ENCODE assay signal across 20 cellular contexts in the genomic region with DNA sequence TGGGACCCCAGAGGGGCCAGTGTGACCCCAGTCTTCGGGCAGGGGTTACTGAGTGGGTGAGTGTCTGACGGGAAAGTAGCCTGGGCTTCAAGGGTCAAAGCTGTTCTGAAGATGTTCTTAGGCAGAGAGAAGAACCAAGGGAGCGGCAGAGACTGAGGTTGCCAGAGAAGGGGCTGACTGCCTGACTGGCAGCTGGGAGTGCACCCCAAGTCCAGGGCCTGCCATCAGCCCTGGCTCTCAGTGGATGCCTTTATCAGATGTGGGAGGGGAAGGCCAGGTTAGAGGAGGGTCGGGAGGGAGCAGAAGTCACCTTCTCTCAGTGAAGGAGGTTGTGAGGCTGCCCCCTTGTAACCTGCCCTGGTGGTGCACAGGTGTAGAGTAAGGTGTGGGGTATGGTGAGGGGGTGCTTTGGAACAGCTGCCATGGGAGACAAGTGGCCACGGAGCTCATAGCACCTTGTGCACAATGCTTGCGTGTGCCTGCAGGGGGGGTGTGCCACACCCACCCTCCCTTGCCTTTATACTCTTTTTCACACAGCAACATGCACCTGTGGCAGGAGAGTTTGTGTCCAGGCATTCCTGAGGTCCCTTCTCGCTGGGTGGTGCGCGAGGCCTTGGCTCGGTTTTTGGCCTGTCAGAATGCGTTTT.
"Had no signal": no experiment of that assay in that cellular context is flagged by ENCODE, and none has a peak within 500 bp of the region (broad histone marks: within the 10 kb centered on the region; RNA-seq: fewer than 3 reads in every experiment).

No MANE protein-coding gene starts in this region.

- H3K27me3 ChIP-seq: left lung, neutrophil, pancreas, thyroid gland had no signal

- H3K27ac ChIP-seq: foreskin keratinocyte, left lung, neutrophil, pancreas, psoas muscle, thyroid gland, VCaP had no signal

- H3K4me1 ChIP-seq: foreskin keratinocyte, left lung, pancreas, psoas muscle, thyroid gland had no signal

- ATAC-seq: activated CD8-positive, alpha-beta T cell treated with anti-CD3 and anti-CD28 coated beads, Interleukin-2, amount 10 ng/mL, durations not matched to agents 7 days and 5 days; activated naive CD8-positive, alpha-beta T cell treated with anti-CD3 and anti-CD28 coated beads, Interleukin-2, amount 50 U/mL, for 24 hours; foreskin keratinocyte; left lung; natural killer cell; pancreas; psoas muscle; right cardiac atrium had no signal

- DNase-seq: activated CD4-positive, alpha-beta T cell treated with anti-CD3 and anti-CD28 coated beads, Interleukin-2, amount 10 ng/mL, durations not matched to agents 7 days and 5 days; activated CD4-positive, CD25-positive, alpha-beta regulatory T cell treated with anti-CD3 and anti-CD28 coated beads, Interleukin-2, amount 50 U/mL, for 72 hours; activated CD8-positive, alpha-beta T cell treated with anti-CD3 and anti-CD28 coated beads, Interleukin-2, amount 10 ng/mL, durations not matched to agents 7 days and 5 days; activated naive CD4-positive, alpha-beta T cell treated with anti-CD3 and anti-CD28 coated beads, Interleukin-2, amount 50 U/mL, for 16 hours; activated naive CD8-positive, alpha-beta T cell treated with anti-CD3 and anti-CD28 coated beads, Interleukin-2, amount 50 U/mL, for 24 hours; activated T-cell treated with anti-CD3 and anti-CD28 coated beads, Interleukin-2, amount 50 U/mL, for 48 hours; effector CD4-positive, alpha-beta T cell; foreskin keratinocyte; immature natural killer cell; left lung; natural killer cell; pancreas; psoas muscle; stimulated activated CD4-positive, alpha-beta T cell treated with anti-CD3 and anti-CD28 coated beads, Interleukin-4, amount 100 ng/mL, for 24 hours; stimulated activated naive CD4-positive, alpha-beta T cell treated with Interleukin-2 at 50 U/mL for 16 hours; thyroid gland had no signal

- H3K4me3 ChIP-seq: left lung, lung, pancreas, psoas muscle, thyroid gland had no signal

- H3K36me3 ChIP-seq: left lung, neutrophil, pancreas, thyroid gland had no signal

- H3K9me3 ChIP-seq: left lung, neutrophil, pancreas, psoas muscle, thyroid gland had no signal
